ENCODE assay signal across 21 cellular contexts in the genomic region with DNA sequence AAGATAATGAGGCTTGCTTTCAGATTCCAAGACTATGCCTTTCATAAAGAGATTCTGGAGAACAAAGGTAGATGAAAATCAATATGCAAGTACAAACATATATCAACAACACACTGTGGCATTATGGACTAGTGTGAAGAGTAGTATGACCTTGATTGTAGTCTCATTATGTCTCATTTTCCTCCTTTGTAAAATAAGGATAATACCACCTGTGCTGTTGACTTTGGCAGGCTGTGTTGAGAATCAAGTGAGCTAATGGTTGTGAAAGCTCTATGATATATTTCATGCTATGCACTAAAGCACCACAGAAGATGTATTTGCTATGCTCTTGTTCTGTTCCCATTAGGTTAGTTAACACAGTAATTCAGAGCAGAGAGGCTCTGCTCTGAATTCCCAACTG.
"Had no signal": no experiment of that assay in that cellular context is flagged by ENCODE, and none has a peak within 500 bp of the region (broad histone marks: within the 10 kb centered on the region; RNA-seq: fewer than 3 reads in every experiment).

No MANE protein-coding gene starts in this region.

- H3K4me3 Mint-ChIP-seq: activated CD4-positive, alpha-beta memory T cell treated with anti-CD3 and anti-CD28 coated beads for 36 hours; activated naive CD8-positive, alpha-beta T cell; dendritic cell treated with granulocyte-macrophage colony-stimulating factor and Interleukin-4, amounts not matched to agents 40 ng/mL and 50 ng/mL, for 4 days; nephron progenitor cell; stimulated activated effector memory CD8-positive, alpha-beta T cell treated with anti-CD3 and anti-CD28 coated beads, Interleukin-12 subunit alpha, Interleukin-12 subunit beta, amount 100 ng/mL, for 72 hours; WTC11 had no signal

- H3K4me1 Mint-ChIP-seq: nephron progenitor cell; stimulated activated effector memory CD8-positive, alpha-beta T cell treated with anti-CD3 and anti-CD28 coated beads, Interleukin-12 subunit alpha, Interleukin-12 subunit beta, amount 100 ng/mL, for 72 hours; WTC11 had no signal

- H3K36me3 Mint-ChIP-seq: activated CD4-positive, alpha-beta memory T cell treated with anti-CD3 and anti-CD28 coated beads for 36 hours; activated naive CD8-positive, alpha-beta T cell; stimulated activated effector memory CD8-positive, alpha-beta T cell treated with anti-CD3 and anti-CD28 coated beads, Interleukin-12 subunit alpha, Interleukin-12 subunit beta, amount 100 ng/mL, for 72 hours; WTC11 had no signal

- H3K9me3 Mint-ChIP-seq: activated CD4-positive, alpha-beta memory T cell treated with anti-CD3 and anti-CD28 coated beads for 36 hours; stimulated activated effector memory CD8-positive, alpha-beta T cell treated with anti-CD3 and anti-CD28 coated beads, Interleukin-12 subunit alpha, Interleukin-12 subunit beta, amount 100 ng/mL, for 72 hours had no signal

- DNase-seq: activated CD4-positive, alpha-beta memory T cell treated with anti-CD3 and anti-CD28 coated beads for 36 hours; activated CD4-positive, alpha-beta T cell treated with anti-CD3 and anti-CD28 coated beads for 4 hours; cerebellar nuclear complex; effector CD8-positive, alpha-beta T cell; gastrocnemius medialis; heart left ventricle; left ventricle myocardium inferior; mammary epithelial cell; midbrain; nephron progenitor cell; nucleus accumbens; sigmoid colon; stimulated activated CD4-positive, alpha-beta T cell treated with anti-CD3 and anti-CD28 coated beads, Interleukin-4, amount 100 ng/mL, for 24 hours; upper lobe of right lung had no signal

- H3K27ac Mint-ChIP-seq: activated CD4-positive, alpha-beta memory T cell treated with anti-CD3 and anti-CD28 coated beads for 36 hours; activated naive CD8-positive, alpha-beta T cell; dendritic cell treated with granulocyte-macrophage colony-stimulating factor and Interleukin-4, amounts not matched to agents 40 ng/mL and 50 ng/mL, for 4 days; nephron progenitor cell; stimulated activated effector memory CD8-positive, alpha-beta T cell treated with anti-CD3 and anti-CD28 coated beads, Interleukin-12 subunit alpha, Interleukin-12 subunit beta, amount 100 ng/mL, for 72 hours; WTC11 had no signal

- H3K27me3 Mint-ChIP-seq: dendritic cell treated with granulocyte-macrophage colony-stimulating factor and Interleukin-4, amounts not matched to agents 40 ng/mL and 50 ng/mL, for 4 days had no signal

- ATAC-seq: esophagus mucosa; gastrocnemius medialis; heart left ventricle; stimulated activated effector memory CD8-positive, alpha-beta T cell treated with anti-CD3 and anti-CD28 coated beads, Interleukin-12 subunit alpha, Interleukin-12 subunit beta, amount 100 ng/mL, for 72 hours; upper lobe of right lung; WTC11 had no signal

- FAIRE-seq: bronchial epithelial cell, kidney had no signal
